1 cellular context compared by ENCODE assay signal in the genomic region with DNA sequence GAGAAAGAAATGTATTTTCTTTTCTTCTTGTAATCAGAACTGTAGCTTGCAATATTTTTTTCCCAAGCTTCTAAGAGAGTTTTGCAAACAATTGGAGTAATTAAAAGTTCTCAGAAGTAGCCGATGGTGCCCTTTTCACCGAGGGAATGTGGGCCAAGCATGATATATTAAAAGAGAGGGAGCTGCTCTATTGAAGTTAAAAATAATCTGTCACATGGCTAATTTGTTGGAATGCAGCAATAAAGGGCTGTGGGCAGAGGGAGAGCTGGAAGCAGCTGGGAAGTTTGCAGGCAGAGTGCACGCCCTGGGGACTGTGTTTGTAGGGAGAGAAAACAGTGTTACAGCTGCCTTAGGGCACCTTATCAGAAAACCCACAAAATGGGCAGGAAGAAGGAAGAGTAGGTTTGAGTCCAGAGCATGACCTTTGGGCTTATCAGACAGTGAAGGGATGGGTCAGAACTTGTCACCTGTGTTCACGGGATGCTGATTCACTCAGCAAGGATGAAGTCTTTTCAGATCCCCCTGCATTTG.
A peak's percentile ranks its signal among the peaks of the same experiment; 100 is the strongest.
TF ChIP-seq lines count a peak whose summit lies in the region.

No MANE protein-coding gene starts in this region.

TF ChIP-seq in HepG2, 621 proteins besides CTCF, POLR2A, EP300 and RAD21 (continued from another document and continues in another):
- TF ChIP-seq, protein P1, sequence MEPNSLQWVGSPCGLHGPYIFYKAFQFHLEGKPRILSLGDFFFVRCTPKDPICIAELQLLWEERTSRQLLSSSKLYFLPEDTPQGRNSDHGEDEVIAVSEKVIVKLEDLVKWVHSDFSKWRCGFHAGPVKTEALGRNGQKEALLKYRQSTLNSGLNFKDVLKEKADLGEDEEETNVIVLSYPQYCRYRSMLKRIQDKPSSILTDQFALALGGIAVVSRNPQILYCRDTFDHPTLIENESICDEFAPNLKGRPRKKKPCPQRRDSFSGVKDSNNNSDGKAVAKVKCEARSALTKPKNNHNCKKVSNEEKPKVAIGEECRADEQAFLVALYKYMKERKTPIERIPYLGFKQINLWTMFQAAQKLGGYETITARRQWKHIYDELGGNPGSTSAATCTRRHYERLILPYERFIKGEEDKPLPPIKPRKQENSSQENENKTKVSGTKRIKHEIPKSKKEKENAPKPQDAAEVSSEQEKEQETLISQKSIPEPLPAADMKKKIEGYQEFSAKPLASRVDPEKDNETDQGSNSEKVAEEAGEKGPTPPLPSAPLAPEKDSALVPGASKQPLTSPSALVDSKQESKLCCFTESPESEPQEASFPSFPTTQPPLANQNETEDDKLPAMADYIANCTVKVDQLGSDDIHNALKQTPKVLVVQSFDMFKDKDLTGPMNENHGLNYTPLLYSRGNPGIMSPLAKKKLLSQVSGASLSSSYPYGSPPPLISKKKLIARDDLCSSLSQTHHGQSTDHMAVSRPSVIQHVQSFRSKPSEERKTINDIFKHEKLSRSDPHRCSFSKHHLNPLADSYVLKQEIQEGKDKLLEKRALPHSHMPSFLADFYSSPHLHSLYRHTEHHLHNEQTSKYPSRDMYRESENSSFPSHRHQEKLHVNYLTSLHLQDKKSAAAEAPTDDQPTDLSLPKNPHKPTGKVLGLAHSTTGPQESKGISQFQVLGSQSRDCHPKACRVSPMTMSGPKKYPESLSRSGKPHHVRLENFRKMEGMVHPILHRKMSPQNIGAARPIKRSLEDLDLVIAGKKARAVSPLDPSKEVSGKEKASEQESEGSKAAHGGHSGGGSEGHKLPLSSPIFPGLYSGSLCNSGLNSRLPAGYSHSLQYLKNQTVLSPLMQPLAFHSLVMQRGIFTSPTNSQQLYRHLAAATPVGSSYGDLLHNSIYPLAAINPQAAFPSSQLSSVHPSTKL (CRISPR knock-in tag; IDR thresholded peaks at IDR 0.05) = peak; percentile 89
- peak; percentile 30; the same call in 1 of the 2 replicates for TF ChIP-seq NFYB (CRISPR knock-in tag; IDR thresholded peaks at IDR 0.05)
- TF ChIP-seq, protein P2, sequence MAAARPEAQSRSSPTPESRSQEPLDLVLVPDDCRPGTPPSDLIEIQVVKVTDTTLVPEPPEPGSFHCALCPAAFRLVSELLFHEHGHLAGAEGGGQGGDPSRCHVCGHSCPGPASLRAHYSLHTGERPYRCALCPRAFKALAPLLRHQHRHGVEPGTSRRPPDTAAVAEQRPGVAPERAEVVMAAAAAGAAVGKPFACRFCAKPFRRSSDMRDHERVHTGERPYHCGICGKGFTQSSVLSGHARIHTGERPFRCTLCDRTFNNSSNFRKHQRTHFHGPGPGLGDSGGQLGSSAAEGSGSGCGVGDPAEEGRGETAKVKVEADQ (CRISPR knock-in tag; IDR thresholded peaks at IDR 0.05; ENCODE audit: borderline replicate concordance) = peak; percentile 67; the same call in 1 of the 2 replicates
- TF ChIP-seq HMG20B (CRISPR knock-in tag; conservative IDR thresholded peaks at IDR 0.05) = peak; percentile 52; the same call in 1 of the 2 replicates
- peak; percentile 83; the same call in 1 of the 2 replicates for TF ChIP-seq ZNF644 (CRISPR knock-in tag; IDR thresholded peaks at IDR 0.05; ENCODE audit: low read depth)
- TF ChIP-seq TCF7L2 (IDR thresholded peaks at IDR 0.05; ENCODE audit: low read depth, low read length) = no peak
- TF ChIP-seq, protein P3, sequence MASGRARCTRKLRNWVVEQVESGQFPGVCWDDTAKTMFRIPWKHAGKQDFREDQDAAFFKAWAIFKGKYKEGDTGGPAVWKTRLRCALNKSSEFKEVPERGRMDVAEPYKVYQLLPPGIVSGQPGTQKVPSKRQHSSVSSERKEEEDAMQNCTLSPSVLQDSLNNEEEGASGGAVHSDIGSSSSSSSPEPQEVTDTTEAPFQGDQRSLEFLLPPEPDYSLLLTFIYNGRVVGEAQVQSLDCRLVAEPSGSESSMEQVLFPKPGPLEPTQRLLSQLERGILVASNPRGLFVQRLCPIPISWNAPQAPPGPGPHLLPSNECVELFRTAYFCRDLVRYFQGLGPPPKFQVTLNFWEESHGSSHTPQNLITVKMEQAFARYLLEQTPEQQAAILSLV (CRISPR knock-in tag; IDR thresholded peaks at IDR 0.05; ENCODE audit: borderline replicate concordance) = no peak
- TF ChIP-seq ZSCAN9 (CRISPR knock-in tag; IDR thresholded peaks at IDR 0.05; ENCODE audit: borderline replicate concordance) = peak; percentile 68; the same call in 1 of the 2 replicates
- TF ChIP-seq ZNF382 (CRISPR knock-in tag; IDR thresholded peaks at IDR 0.05; ENCODE audit: borderline replicate concordance) = no peak
- TF ChIP-seq, protein P4, sequence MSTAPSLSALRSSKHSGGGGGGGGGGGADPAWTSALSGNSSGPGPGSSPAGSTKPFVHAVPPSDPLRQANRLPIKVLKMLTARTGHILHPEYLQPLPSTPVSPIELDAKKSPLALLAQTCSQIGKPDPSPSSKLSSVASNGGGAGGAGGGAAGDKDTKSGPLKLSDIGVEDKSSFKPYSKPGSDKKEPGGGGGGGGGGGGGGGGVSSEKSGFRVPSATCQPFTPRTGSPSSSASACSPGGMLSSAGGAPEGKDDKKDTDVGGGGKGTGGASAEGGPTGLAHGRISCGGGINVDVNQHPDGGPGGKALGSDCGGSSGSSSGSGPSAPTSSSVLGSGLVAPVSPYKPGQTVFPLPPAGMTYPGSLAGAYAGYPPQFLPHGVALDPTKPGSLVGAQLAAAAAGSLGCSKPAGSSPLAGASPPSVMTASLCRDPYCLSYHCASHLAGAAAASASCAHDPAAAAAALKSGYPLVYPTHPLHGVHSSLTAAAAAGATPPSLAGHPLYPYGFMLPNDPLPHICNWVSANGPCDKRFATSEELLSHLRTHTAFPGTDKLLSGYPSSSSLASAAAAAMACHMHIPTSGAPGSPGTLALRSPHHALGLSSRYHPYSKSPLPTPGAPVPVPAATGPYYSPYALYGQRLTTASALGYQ (CRISPR knock-in tag; IDR thresholded peaks at IDR 0.05) = peak; percentile 77; the same call in 1 of the 2 replicates
- TF ChIP-seq ZNF7 (CRISPR knock-in tag; IDR thresholded peaks at IDR 0.05) = no peak
- TF ChIP-seq GATA4 (IDR thresholded peaks at IDR 0.05; ENCODE audit: borderline replicate concordance, low read depth) = peak; percentile 94
- peak; percentile 99 for TF ChIP-seq ZNF292 (CRISPR knock-in tag; IDR thresholded peaks at IDR 0.05; ENCODE audit: borderline replicate concordance, low read depth)
- TF ChIP-seq POGZ (CRISPR knock-in tag; IDR thresholded peaks at IDR 0.05) = peak; percentile 90
- no peak for TF ChIP-seq ZNF83 (CRISPR knock-in tag; IDR thresholded peaks at IDR 0.05; ENCODE audit: borderline replicate concordance)
- TF ChIP-seq, protein P5, sequence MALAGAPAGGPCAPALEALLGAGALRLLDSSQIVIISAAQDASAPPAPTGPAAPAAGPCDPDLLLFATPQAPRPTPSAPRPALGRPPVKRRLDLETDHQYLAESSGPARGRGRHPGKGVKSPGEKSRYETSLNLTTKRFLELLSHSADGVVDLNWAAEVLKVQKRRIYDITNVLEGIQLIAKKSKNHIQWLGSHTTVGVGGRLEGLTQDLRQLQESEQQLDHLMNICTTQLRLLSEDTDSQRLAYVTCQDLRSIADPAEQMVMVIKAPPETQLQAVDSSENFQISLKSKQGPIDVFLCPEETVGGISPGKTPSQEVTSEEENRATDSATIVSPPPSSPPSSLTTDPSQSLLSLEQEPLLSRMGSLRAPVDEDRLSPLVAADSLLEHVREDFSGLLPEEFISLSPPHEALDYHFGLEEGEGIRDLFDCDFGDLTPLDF (CRISPR knock-in tag; IDR thresholded peaks at IDR 0.05) = no peak
- no peak for TF ChIP-seq RBM39 (IDR thresholded peaks at IDR 0.05; ENCODE audit: low read depth, low read length, poor library complexity, severe bottlenecking)
- no peak for TF ChIP-seq MTF1 (CRISPR knock-in tag; IDR thresholded peaks at IDR 0.05)
- TF ChIP-seq, protein P6, sequence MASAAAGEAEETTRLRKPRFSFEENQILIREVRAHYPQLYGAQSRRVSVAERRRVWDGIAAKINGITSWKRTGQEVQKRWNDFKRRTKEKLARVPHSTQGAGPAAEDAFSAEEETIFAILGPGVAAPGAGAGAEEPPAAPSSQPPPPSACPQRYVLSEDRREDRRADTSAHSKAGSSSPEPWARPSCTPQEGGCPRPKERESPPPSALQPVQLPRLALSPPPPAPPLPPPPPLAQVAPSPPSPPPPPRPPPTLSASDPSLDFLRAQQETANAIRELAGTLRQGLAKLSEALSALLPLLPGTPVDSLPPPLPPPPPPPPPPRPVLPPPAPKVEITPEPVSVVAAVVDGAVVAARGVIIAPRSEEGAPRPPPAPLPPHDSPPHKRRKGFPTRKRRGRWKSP (CRISPR knock-in tag; IDR thresholded peaks at IDR 0.05) = peak; percentile 79; the same call in 1 of the 2 replicates
- TF ChIP-seq ZFX (CRISPR knock-in tag; IDR thresholded peaks at IDR 0.05; ENCODE audit: low read depth) = no peak
- 0 out of 2 replicates have a peak, but pooled peaks have one; percentile 55 for TF ChIP-seq TOE1 (CRISPR knock-in tag; IDR thresholded peaks at IDR 0.05)
- TF ChIP-seq ISL2 (CRISPR knock-in tag; IDR thresholded peaks at IDR 0.05) = peak; percentile 88
- TF ChIP-seq ZNF761 (CRISPR knock-in tag; conservative IDR thresholded peaks at IDR 0.05) = 0 out of 2 replicates have a peak, but pooled peaks have one; percentile 38
- peak; percentile 77 for TF ChIP-seq ZNF331 (CRISPR knock-in tag; IDR thresholded peaks at IDR 0.05)
- no peak for TF ChIP-seq HIVEP1 (CRISPR knock-in tag; IDR thresholded peaks at IDR 0.05)
- TF ChIP-seq, protein P7, sequence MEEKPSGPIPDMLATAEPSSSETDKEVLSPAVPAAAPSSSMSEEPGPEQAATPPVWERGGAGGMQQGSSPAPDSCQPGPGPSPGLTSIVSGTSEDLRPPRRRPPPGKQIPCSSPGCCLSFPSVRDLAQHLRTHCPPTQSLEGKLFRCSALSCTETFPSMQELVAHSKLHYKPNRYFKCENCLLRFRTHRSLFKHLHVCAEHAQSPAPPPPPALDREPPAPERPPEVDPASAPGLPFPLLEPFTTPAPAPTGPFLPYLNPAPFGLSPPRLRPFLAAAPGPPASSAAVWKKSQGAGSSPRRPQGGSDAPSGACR (CRISPR knock-in tag; IDR thresholded peaks at IDR 0.05) = peak; percentile 72
- TF ChIP-seq PRPF4 (IDR thresholded peaks at IDR 0.05; ENCODE audit: low read depth, low read length, poor library complexity, severe bottlenecking) = no peak
- peak; percentile 70 for TF ChIP-seq TARDBP (CRISPR knock-in tag; IDR thresholded peaks at IDR 0.05)
- TF ChIP-seq ZMYM3 (CRISPR knock-in tag; IDR thresholded peaks at IDR 0.05) = peak; percentile 85
- TF ChIP-seq, protein P8, sequence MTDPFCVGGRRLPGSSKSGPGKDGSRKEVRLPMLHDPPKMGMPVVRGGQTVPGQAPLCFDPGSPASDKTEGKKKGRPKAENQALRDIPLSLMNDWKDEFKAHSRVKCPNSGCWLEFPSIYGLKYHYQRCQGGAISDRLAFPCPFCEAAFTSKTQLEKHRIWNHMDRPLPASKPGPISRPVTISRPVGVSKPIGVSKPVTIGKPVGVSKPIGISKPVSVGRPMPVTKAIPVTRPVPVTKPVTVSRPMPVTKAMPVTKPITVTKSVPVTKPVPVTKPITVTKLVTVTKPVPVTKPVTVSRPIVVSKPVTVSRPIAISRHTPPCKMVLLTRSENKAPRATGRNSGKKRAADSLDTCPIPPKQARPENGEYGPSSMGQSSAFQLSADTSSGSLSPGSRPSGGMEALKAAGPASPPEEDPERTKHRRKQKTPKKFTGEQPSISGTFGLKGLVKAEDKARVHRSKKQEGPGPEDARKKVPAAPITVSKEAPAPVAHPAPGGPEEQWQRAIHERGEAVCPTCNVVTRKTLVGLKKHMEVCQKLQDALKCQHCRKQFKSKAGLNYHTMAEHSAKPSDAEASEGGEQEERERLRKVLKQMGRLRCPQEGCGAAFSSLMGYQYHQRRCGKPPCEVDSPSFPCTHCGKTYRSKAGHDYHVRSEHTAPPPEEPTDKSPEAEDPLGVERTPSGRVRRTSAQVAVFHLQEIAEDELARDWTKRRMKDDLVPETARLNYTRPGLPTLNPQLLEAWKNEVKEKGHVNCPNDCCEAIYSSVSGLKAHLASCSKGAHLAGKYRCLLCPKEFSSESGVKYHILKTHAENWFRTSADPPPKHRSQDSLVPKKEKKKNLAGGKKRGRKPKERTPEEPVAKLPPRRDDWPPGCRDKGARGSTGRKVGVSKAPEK (CRISPR knock-in tag; IDR thresholded peaks at IDR 0.05; ENCODE audit: borderline replicate concordance) = 0 out of 2 replicates have a peak, but pooled peaks have one; percentile 31
- TF ChIP-seq ZNF282 (IDR thresholded peaks at IDR 0.05; ENCODE audit: partially characterized antibody) = no peak
- 0 out of 2 replicates have a peak, but pooled peaks have one; percentile 56 for TF ChIP-seq SIN3A (IDR thresholded peaks at IDR 0.05; ENCODE audit: borderline replicate concordance, low read depth, low read length)
- TF ChIP-seq ZMYM4 (CRISPR knock-in tag; IDR thresholded peaks at IDR 0.05) = peak; percentile 84
- TF ChIP-seq ZNF878 (CRISPR knock-in tag; IDR thresholded peaks at IDR 0.05) = 0 out of 2 replicates have a peak, but pooled peaks have one; percentile 33
- TF ChIP-seq SP140L (CRISPR knock-in tag; IDR thresholded peaks at IDR 0.05; ENCODE audit: borderline replicate concordance) = no peak
- no peak for TF ChIP-seq EHMT2 (IDR thresholded peaks at IDR 0.05; ENCODE audit: borderline replicate concordance, low read depth, low read length)
- TF ChIP-seq, protein P9, sequence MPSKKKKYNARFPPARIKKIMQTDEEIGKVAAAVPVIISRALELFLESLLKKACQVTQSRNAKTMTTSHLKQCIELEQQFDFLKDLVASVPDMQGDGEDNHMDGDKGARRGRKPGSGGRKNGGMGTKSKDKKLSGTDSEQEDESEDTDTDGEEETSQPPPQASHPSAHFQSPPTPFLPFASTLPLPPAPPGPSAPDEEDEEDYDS (CRISPR knock-in tag; IDR thresholded peaks at IDR 0.05) = peak; percentile 68; the same call in 1 of the 2 replicates
- TF ChIP-seq ZNF383 (CRISPR knock-in tag; IDR thresholded peaks at IDR 0.05; ENCODE audit: borderline replicate concordance) = no peak
- TF ChIP-seq ZNF713 (CRISPR knock-in tag; IDR thresholded peaks at IDR 0.05) = no peak
- TF ChIP-seq, protein P10, sequence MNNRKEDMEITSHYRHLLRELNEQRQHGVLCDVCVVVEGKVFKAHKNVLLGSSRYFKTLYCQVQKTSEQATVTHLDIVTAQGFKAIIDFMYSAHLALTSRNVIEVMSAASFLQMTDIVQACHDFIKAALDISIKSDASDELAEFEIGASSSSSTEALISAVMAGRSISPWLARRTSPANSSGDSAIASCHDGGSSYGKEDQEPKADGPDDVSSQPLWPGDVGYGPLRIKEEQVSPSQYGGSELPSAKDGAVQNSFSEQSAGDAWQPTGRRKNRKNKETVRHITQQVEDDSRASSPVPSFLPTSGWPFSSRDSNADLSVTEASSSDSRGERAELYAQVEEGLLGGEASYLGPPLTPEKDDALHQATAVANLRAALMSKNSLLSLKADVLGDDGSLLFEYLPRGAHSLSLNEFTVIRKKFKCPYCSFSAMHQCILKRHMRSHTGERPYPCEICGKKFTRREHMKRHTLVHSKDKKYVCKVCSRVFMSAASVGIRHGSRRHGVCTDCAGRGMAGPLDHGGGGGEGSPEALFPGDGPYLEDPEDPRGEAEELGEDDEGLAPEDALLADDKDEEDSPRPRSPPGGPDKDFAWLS (CRISPR knock-in tag; IDR thresholded peaks at IDR 0.05; ENCODE audit: borderline replicate concordance) = no peak
- TF ChIP-seq NR2F1 (CRISPR knock-in tag; IDR thresholded peaks at IDR 0.05) = peak in 1 of 2 experiments; percentile 61; a peak in 2 of 4 replicates
- TF ChIP-seq HMG20A (CRISPR knock-in tag; IDR thresholded peaks at IDR 0.05; ENCODE audit: borderline replicate concordance) = peak; percentile 90; the same call in 1 of the 2 replicates
- TF ChIP-seq TGIF2 (CRISPR knock-in tag; IDR thresholded peaks at IDR 0.05) = peak; percentile 46; the same call in 1 of the 2 replicates
